ENCODE assay signal across 1 cellular context in the genomic region with DNA sequence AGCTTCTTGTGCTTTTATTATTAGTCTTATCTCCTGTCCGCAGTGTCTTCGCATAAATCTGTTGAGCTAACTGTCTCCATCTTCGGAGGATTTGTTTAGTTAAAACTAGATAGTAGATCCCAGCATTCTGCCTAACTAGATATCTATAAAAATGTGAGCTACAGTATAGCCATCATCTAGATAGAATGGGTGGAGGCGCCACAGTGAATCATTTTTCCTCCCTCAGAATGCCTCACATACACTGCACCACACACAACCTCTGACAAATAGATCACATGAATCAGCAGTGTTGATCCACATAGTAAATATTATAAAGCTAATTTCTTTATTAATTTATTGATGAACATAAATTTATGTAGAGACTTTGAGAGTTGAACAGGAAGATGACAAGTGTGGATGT.
TF ChIP-seq lines count a peak whose summit lies in the region.

No MANE protein-coding gene starts in this region.

TF ChIP-seq in IMR-90, 13 proteins besides CTCF, POLR2A, EP300 and RAD21 (continued from another document):
- TF ChIP-seq, protein P1, sequence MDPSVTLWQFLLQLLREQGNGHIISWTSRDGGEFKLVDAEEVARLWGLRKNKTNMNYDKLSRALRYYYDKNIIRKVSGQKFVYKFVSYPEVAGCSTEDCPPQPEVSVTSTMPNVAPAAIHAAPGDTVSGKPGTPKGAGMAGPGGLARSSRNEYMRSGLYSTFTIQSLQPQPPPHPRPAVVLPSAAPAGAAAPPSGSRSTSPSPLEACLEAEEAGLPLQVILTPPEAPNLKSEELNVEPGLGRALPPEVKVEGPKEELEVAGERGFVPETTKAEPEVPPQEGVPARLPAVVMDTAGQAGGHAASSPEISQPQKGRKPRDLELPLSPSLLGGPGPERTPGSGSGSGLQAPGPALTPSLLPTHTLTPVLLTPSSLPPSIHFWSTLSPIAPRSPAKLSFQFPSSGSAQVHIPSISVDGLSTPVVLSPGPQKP (IDR thresholded peaks at IDR 0.05; ENCODE audit: borderline replicate concordance, low read depth, low read length): no peak
- TF ChIP-seq MAZ (IDR thresholded peaks at IDR 0.05; ENCODE audit: borderline replicate concordance, low read depth, low read length) (no peak), NFE2L2 (IDR thresholded peaks at IDR 0.05; ENCODE audit: low read depth, low read length) (no peak)
